Comparison of ENCODE assay signal across 1 cellular context in the genomic region with DNA sequence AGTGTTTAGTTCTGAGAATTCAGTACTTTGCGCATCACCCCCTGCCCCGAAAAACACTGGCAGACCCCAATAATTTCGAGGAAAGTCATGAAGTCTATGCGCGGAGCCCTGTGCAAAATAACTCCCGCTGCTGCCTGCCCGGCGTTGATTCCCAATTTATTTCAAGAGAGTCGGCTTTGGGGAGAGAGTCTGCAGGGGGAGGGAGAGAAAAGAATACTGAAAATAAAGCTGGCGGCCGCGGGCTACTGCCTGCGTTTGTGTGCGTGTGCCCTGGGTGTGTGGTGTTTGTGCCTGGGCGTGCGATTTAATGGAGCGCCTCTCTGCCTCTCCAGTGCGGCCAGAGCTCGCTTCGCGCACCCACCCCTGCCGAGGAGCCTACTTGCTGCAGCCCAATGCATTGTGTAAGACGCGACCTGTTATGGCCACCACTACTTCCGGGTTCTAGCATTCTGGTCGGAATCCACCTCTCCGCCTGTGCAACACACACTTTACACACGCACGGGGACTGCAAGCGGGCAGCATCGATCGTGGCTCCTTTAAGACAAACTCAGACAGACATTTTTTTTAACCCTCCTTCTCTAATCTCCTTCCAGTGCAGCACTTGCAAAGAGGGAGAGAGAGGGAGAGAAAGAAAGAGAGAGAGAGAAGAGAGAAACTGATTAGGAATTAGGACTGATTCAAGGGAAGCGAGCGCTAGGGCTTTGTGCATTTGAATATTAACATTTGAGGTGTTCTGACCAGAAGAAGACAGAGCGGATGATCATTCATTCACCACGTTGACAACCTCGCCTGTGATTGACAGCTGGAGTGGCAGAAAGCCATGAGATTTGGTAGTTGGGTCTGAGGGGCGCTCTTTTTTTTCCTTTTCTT.
TF ChIP-seq lines count a peak whose summit lies in the region.

A gene (plus strand): TSS at position 447 of the 870 bp plus-strand sequence. CDS start 732 bp downstream, outside the sequence.

TF ChIP-seq in HepG2, 621 proteins besides CTCF, POLR2A, EP300 and RAD21 (continued from another document and continues in another):
- TF ChIP-seq, protein P1, sequence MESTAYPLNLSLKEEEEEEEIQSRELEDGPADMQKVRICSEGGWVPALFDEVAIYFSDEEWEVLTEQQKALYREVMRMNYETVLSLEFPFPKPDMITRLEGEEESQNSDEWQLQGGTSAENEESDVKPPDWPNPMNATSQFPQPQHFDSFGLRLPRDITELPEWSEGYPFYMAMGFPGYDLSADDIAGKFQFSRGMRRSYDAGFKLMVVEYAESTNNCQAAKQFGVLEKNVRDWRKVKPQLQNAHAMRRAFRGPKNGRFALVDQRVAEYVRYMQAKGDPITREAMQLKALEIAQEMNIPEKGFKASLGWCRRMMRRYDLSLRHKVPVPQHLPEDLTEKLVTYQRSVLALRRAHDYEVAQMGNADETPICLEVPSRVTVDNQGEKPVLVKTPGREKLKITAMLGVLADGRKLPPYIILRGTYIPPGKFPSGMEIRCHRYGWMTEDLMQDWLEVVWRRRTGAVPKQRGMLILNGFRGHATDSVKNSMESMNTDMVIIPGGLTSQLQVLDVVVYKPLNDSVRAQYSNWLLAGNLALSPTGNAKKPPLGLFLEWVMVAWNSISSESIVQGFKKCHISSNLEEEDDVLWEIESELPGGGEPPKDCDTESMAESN (CRISPR knock-in tag; conservative IDR thresholded peaks at IDR 0.05): peak; percentile 86; the same call in 1 of the 2 replicates
- TF ChIP-seq, protein P2, sequence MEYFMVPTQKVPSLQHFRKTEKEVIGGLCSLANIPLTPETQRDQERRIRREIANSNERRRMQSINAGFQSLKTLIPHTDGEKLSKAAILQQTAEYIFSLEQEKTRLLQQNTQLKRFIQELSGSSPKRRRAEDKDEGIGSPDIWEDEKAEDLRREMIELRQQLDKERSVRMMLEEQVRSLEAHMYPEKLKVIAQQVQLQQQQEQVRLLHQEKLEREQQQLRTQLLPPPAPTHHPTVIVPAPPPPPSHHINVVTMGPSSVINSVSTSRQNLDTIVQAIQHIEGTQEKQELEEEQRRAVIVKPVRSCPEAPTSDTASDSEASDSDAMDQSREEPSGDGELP (IDR thresholded peaks at IDR 0.05; ENCODE audit: borderline replicate concordance, low read depth): peak; percentile 70; the same call in 1 of the 2 replicates
- TF ChIP-seq CAMTA2 (CRISPR knock-in tag; IDR thresholded peaks at IDR 0.05; ENCODE audit: borderline replicate concordance): peak; percentile 37; the same call in 1 of the 2 replicates
- TF ChIP-seq SUZ12 (IDR thresholded peaks at IDR 0.05; ENCODE audit: low read depth, low read length): no peak
- peak; percentile 91 for TF ChIP-seq SMYD3 (CRISPR knock-in tag; IDR thresholded peaks at IDR 0.05)
- peak; percentile 75; the same call in 1 of the 2 replicates for TF ChIP-seq ZNF136 (CRISPR knock-in tag; IDR thresholded peaks at IDR 0.05; ENCODE audit: low read depth)
- peak; percentile 83 for TF ChIP-seq POLR2G (IDR thresholded peaks at IDR 0.05; ENCODE audit: low read depth, low read length)
- TF ChIP-seq KLF12 (CRISPR knock-in tag; IDR thresholded peaks at IDR 0.05; ENCODE audit: borderline replicate concordance): no peak
- TF ChIP-seq, protein P3, sequence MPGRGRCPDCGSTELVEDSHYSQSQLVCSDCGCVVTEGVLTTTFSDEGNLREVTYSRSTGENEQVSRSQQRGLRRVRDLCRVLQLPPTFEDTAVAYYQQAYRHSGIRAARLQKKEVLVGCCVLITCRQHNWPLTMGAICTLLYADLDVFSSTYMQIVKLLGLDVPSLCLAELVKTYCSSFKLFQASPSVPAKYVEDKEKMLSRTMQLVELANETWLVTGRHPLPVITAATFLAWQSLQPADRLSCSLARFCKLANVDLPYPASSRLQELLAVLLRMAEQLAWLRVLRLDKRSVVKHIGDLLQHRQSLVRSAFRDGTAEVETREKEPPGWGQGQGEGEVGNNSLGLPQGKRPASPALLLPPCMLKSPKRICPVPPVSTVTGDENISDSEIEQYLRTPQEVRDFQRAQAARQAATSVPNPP (CRISPR knock-in tag; IDR thresholded peaks at IDR 0.05): no peak
- TF ChIP-seq, protein P4, sequence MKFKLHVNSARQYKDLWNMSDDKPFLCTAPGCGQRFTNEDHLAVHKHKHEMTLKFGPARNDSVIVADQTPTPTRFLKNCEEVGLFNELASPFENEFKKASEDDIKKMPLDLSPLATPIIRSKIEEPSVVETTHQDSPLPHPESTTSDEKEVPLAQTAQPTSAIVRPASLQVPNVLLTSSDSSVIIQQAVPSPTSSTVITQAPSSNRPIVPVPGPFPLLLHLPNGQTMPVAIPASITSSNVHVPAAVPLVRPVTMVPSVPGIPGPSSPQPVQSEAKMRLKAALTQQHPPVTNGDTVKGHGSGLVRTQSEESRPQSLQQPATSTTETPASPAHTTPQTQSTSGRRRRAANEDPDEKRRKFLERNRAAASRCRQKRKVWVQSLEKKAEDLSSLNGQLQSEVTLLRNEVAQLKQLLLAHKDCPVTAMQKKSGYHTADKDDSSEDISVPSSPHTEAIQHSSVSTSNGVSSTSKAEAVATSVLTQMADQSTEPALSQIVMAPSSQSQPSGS (CRISPR knock-in tag; IDR thresholded peaks at IDR 0.05): peak; percentile 84
- TF ChIP-seq ZKSCAN1 (IDR thresholded peaks at IDR 0.05; ENCODE audit: low read length): 0 out of 2 replicates have a peak, but pooled peaks have one; percentile 24
- no peak for TF ChIP-seq NONO (IDR thresholded peaks at IDR 0.05)
- TF ChIP-seq NONO (CRISPR knock-in tag; conservative IDR thresholded peaks at IDR 0.05): peak; percentile 96
- TF ChIP-seq, protein P5, sequence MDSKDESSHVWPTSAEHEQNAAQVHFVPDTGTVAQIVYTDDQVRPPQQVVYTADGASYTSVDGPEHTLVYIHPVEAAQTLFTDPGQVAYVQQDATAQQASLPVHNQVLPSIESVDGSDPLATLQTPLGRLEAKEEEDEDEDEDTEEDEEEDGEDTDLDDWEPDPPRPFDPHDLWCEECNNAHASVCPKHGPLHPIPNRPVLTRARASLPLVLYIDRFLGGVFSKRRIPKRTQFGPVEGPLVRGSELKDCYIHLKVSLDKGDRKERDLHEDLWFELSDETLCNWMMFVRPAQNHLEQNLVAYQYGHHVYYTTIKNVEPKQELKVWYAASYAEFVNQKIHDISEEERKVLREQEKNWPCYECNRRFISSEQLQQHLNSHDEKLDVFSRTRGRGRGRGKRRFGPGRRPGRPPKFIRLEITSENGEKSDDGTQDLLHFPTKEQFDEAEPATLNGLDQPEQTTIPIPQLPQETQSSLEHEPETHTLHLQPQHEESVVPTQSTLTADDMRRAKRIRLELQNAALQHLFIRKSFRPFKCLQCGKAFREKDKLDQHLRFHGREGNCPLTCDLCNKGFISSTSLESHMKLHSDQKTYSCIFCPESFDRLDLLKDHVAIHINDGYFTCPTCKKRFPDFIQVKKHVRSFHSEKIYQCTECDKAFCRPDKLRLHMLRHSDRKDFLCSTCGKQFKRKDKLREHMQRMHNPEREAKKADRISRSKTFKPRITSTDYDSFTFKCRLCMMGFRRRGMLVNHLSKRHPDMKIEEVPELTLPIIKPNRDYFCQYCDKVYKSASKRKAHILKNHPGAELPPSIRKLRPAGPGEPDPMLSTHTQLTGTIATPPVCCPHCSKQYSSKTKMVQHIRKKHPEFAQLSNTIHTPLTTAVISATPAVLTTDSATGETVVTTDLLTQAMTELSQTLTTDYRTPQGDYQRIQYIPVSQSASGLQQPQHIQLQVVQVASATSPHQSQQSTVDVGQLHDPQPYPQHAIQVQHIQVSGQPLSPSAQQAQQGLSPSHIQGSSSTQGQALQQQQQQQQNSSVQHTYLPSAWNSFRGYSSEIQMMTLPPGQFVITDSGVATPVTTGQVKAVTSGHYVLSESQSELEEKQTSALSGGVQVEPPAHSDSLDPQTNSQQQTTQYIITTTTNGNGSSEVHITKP (CRISPR knock-in tag; IDR thresholded peaks at IDR 0.05; ENCODE audit: low read depth): peak; percentile 100
- no peak; the same call in 1 of the 2 replicates for TF ChIP-seq NAIF1 (CRISPR knock-in tag; IDR thresholded peaks at IDR 0.05; ENCODE audit: borderline replicate concordance)
- peak; percentile 96 for TF ChIP-seq ZFP90 (CRISPR knock-in tag; IDR thresholded peaks at IDR 0.05; ENCODE audit: borderline replicate concordance)
- TF ChIP-seq, protein P6, sequence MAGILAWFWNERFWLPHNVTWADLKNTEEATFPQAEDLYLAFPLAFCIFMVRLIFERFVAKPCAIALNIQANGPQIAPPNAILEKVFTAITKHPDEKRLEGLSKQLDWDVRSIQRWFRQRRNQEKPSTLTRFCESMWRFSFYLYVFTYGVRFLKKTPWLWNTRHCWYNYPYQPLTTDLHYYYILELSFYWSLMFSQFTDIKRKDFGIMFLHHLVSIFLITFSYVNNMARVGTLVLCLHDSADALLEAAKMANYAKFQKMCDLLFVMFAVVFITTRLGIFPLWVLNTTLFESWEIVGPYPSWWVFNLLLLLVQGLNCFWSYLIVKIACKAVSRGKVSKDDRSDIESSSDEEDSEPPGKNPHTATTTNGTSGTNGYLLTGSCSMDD (CRISPR knock-in tag; IDR thresholded peaks at IDR 0.05): no peak
- peak; percentile 3; the same call in 1 of the 2 replicates for TF ChIP-seq ZNF3 (CRISPR knock-in tag; IDR thresholded peaks at IDR 0.05)
- peak; percentile 93; the same call in 1 of the 2 replicates for TF ChIP-seq ZNF430 (CRISPR knock-in tag; IDR thresholded peaks at IDR 0.05)
- TF ChIP-seq RBM39 (IDR thresholded peaks at IDR 0.05; ENCODE audit: low read depth, low read length, poor library complexity, severe bottlenecking): no peak
- TF ChIP-seq, protein P7, sequence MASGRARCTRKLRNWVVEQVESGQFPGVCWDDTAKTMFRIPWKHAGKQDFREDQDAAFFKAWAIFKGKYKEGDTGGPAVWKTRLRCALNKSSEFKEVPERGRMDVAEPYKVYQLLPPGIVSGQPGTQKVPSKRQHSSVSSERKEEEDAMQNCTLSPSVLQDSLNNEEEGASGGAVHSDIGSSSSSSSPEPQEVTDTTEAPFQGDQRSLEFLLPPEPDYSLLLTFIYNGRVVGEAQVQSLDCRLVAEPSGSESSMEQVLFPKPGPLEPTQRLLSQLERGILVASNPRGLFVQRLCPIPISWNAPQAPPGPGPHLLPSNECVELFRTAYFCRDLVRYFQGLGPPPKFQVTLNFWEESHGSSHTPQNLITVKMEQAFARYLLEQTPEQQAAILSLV (CRISPR knock-in tag; IDR thresholded peaks at IDR 0.05; ENCODE audit: borderline replicate concordance): peak; percentile 76; the same call in 1 of the 2 replicates
- TF ChIP-seq ARHGAP35 (CRISPR knock-in tag; IDR thresholded peaks at IDR 0.05; ENCODE audit: borderline replicate concordance): no peak
- TF ChIP-seq HNRNPK (IDR thresholded peaks at IDR 0.05; ENCODE audit: low read depth, low read length, poor library complexity, severe bottlenecking): no peak
- TF ChIP-seq GZF1 (CRISPR knock-in tag; IDR thresholded peaks at IDR 0.05): 0 out of 2 replicates have a peak, but pooled peaks have one; percentile 66
- peak; percentile 49; the same call in 1 of the 2 replicates for TF ChIP-seq ZNF598 (CRISPR knock-in tag; IDR thresholded peaks at IDR 0.05; ENCODE audit: borderline replicate concordance)
- TF ChIP-seq ZNF678 (CRISPR knock-in tag; IDR thresholded peaks at IDR 0.05): no peak
- TF ChIP-seq, protein P8, sequence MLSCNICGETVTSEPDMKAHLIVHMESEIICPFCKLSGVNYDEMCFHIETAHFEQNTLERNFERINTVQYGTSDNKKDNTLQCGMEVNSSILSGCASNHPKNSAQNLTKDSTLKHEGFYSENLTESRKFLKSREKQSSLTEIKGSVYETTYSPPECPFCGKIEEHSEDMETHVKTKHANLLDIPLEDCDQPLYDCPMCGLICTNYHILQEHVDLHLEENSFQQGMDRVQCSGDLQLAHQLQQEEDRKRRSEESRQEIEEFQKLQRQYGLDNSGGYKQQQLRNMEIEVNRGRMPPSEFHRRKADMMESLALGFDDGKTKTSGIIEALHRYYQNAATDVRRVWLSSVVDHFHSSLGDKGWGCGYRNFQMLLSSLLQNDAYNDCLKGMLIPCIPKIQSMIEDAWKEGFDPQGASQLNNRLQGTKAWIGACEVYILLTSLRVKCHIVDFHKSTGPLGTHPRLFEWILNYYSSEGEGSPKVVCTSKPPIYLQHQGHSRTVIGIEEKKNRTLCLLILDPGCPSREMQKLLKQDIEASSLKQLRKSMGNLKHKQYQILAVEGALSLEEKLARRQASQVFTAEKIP (CRISPR knock-in tag; IDR thresholded peaks at IDR 0.05; ENCODE audit: borderline replicate concordance): no peak
- TF ChIP-seq, protein P9, sequence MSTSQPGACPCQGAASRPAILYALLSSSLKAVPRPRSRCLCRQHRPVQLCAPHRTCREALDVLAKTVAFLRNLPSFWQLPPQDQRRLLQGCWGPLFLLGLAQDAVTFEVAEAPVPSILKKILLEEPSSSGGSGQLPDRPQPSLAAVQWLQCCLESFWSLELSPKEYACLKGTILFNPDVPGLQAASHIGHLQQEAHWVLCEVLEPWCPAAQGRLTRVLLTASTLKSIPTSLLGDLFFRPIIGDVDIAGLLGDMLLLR (CRISPR knock-in tag; IDR thresholded peaks at IDR 0.05): peak; percentile 82
- 0 out of 2 replicates have a peak, but pooled peaks have one; percentile 35 for TF ChIP-seq ZNF256 (CRISPR knock-in tag; conservative IDR thresholded peaks at IDR 0.05)
- peak; percentile 93 for TF ChIP-seq GATAD1 (CRISPR knock-in tag; IDR thresholded peaks at IDR 0.05)
- TF ChIP-seq SETDB1 (CRISPR knock-in tag; IDR thresholded peaks at IDR 0.05; ENCODE audit: borderline replicate concordance): no peak
- TF ChIP-seq REXO4 (CRISPR knock-in tag; IDR thresholded peaks at IDR 0.05; ENCODE audit: borderline replicate concordance): no peak
- TF ChIP-seq ASH2L (IDR thresholded peaks at IDR 0.05; ENCODE audit: insufficient read length, low read depth, low read length): peak; percentile 88
- TF ChIP-seq FOXO1 (CRISPR knock-in tag; IDR thresholded peaks at IDR 0.05): peak; percentile 61; the same call in 1 of the 2 replicates
- TF ChIP-seq NCOA2 (CRISPR knock-in tag; IDR thresholded peaks at IDR 0.05): peak; percentile 69
- no peak for TF ChIP-seq GTF2F1 (IDR thresholded peaks at IDR 0.05; ENCODE audit: low read length)
- TF ChIP-seq RCOR2 (CRISPR knock-in tag; IDR thresholded peaks at IDR 0.05): peak; percentile 65; the same call in 1 of the 2 replicates
- peak; percentile 71; the same call in 1 of the 2 replicates for TF ChIP-seq KDM4B (CRISPR knock-in tag; IDR thresholded peaks at IDR 0.05)
- TF ChIP-seq HOXA7 (CRISPR knock-in tag; IDR thresholded peaks at IDR 0.05): no peak
- TF ChIP-seq, protein P10, sequence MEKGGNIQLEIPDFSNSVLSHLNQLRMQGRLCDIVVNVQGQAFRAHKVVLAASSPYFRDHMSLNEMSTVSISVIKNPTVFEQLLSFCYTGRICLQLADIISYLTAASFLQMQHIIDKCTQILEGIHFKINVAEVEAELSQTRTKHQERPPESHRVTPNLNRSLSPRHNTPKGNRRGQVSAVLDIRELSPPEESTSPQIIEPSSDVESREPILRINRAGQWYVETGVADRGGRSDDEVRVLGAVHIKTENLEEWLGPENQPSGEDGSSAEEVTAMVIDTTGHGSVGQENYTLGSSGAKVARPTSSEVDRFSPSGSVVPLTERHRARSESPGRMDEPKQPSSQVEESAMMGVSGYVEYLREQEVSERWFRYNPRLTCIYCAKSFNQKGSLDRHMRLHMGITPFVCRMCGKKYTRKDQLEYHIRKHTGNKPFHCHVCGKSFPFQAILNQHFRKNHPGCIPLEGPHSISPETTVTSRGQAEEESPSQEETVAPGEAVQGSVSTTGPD (CRISPR knock-in tag; IDR thresholded peaks at IDR 0.05): no peak
